2 cellular contexts compared by ENCODE assay signal in genomic region chr12:22372277-22372837, GRCh38.
TF ChIP-seq lines count a peak whose summit lies in the region.

No MANE protein-coding gene starts in this region.

TF ChIP-seq in HepG2, 621 proteins besides CTCF, POLR2A, EP300 and RAD21 (continued from another document):
- TF ChIP-seq MAFK (conservative IDR thresholded peaks at IDR 0.05 in 1 of 2, IDR thresholded peaks at IDR 0.05 in 1 of 2; ENCODE audit: low read length in 2 of 2) (peak; percentile 17 to 35; a peak in 1 of 4 replicates), MTF2 (CRISPR knock-in tag; IDR thresholded peaks at IDR 0.05; ENCODE audit: borderline replicate concordance) (no peak), SYNCRIP (IDR thresholded peaks at IDR 0.05; ENCODE audit: insufficient read depth, low read depth, low read length) (no peak)
- TF ChIP-seq, protein P1, sequence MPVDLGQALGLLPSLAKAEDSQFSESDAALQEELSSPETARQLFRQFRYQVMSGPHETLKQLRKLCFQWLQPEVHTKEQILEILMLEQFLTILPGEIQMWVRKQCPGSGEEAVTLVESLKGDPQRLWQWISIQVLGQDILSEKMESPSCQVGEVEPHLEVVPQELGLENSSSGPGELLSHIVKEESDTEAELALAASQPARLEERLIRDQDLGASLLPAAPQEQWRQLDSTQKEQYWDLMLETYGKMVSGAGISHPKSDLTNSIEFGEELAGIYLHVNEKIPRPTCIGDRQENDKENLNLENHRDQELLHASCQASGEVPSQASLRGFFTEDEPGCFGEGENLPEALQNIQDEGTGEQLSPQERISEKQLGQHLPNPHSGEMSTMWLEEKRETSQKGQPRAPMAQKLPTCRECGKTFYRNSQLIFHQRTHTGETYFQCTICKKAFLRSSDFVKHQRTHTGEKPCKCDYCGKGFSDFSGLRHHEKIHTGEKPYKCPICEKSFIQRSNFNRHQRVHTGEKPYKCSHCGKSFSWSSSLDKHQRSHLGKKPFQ (CRISPR knock-in tag; IDR thresholded peaks at IDR 0.05; ENCODE audit: insufficient replicate concordance): no peak
- TF ChIP-seq, protein P2, sequence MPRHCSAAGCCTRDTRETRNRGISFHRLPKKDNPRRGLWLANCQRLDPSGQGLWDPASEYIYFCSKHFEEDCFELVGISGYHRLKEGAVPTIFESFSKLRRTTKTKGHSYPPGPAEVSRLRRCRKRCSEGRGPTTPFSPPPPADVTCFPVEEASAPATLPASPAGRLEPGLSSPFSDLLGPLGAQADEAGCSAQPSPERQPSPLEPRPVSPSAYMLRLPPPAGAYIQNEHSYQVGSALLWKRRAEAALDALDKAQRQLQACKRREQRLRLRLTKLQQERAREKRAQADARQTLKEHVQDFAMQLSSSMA (CRISPR knock-in tag; IDR thresholded peaks at IDR 0.05): no peak
TF ChIP-seq in HepG2: peak in this region for 1.

TF ChIP-seq in GM12878, 131 proteins besides CTCF, POLR2A, EP300 and RAD21 (continued from another document):
- no peak for TF ChIP-seq KDM1A (IDR thresholded peaks at IDR 0.05; ENCODE audit: borderline replicate concordance)
- TF ChIP-seq ASH2L (IDR thresholded peaks at IDR 0.05; ENCODE audit: borderline replicate concordance, low read depth): no peak
- no peak for TF ChIP-seq MYB (IDR thresholded peaks at IDR 0.05; ENCODE audit: borderline replicate concordance, low read depth, low read length)
- no peak for TF ChIP-seq RAD51 (IDR thresholded peaks at IDR 0.05)
- no peak for TF ChIP-seq SKIL (IDR thresholded peaks at IDR 0.05; ENCODE audit: low read depth, poor library complexity, severe bottlenecking)
- no peak for TF ChIP-seq MXI1 (IDR thresholded peaks at IDR 0.05; ENCODE audit: low read depth, low read length)
- TF ChIP-seq PML (IDR thresholded peaks at IDR 0.05; ENCODE audit: low read length): no peak
- no peak for TF ChIP-seq NR2F1 (conservative IDR thresholded peaks at IDR 0.05)
- TF ChIP-seq LARP7 (IDR thresholded peaks at IDR 0.05): no peak
- no peak for TF ChIP-seq MTA2 (IDR thresholded peaks at IDR 0.05; ENCODE audit: low read depth)
- no peak for TF ChIP-seq KLF5 (IDR thresholded peaks at IDR 0.05; ENCODE audit: partially characterized antibody)
- no peak for TF ChIP-seq NR2C1 (IDR thresholded peaks at IDR 0.05)
- no peak for TF ChIP-seq TCF7 (IDR thresholded peaks at IDR 0.05; ENCODE audit: borderline replicate concordance)
- TF ChIP-seq, protein P3, sequence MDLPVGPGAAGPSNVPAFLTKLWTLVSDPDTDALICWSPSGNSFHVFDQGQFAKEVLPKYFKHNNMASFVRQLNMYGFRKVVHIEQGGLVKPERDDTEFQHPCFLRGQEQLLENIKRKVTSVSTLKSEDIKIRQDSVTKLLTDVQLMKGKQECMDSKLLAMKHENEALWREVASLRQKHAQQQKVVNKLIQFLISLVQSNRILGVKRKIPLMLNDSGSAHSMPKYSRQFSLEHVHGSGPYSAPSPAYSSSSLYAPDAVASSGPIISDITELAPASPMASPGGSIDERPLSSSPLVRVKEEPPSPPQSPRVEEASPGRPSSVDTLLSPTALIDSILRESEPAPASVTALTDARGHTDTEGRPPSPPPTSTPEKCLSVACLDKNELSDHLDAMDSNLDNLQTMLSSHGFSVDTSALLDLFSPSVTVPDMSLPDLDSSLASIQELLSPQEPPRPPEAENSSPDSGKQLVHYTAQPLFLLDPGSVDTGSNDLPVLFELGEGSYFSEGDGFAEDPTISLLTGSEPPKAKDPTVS (IDR thresholded peaks at IDR 0.05; ENCODE audit: low read depth, low read length): no peak
- TF ChIP-seq EED (IDR thresholded peaks at IDR 0.05; ENCODE audit: low read depth): no peak
- TF ChIP-seq RELA (IDR thresholded peaks at IDR 0.05; ENCODE audit: borderline replicate concordance, partially characterized antibody): no peak
- TF ChIP-seq SIN3A (IDR thresholded peaks at IDR 0.05; ENCODE audit: low read depth, low read length): no peak
TF ChIP-seq in GM12878: peak in this region for 0.
